ENCODE assay signal across 8 cellular contexts in genomic region chr9:95506438-95506691, GRCh38. TPM values are rescaled to one million over a fixed set of nuclear protein-coding genes. Genes with fewer than 3 reads are reported as not detected.
DNase-seq lines count a peak whose midpoint lies in the region; ATAC-seq and TF ChIP-seq lines count a peak whose summit lies in the region.

No MANE protein-coding gene starts in this region.

- H3K27me3 Mint-ChIP-seq in HFFc6 (ENCODE audit: insufficient read depth), result peaks cover 3% of the 10 kb centered on the region; the same call in 1 of the 2 replicates

- H3K9me3 Mint-ChIP-seq in HFFc6, result no peaks in the 10 kb centered on the region

- H3K9me3 ChIP-seq in RWPE2 (ENCODE audit: severe bottlenecking) (no peaks in the 10 kb centered on the region), mononuclear cell (ENCODE audit: low read depth, low read length) (no peaks in the 10 kb centered on the region)
- no peaks in the 10 kb centered on the region for H3K9me3 ChIP-seq in effector memory CD4-positive, alpha-beta T cell (ENCODE audit: control insufficient read depth, low read length)

- ATAC-seq in RWPE2 (ENCODE audit: low read depth), result no peak

- peak overlapping the region; percentile 78 for H3K27ac Mint-ChIP-seq in HFFc6

- peaks cover 16% of the 10 kb centered on the region for H3K4me1 Mint-ChIP-seq in HFFc6 (ENCODE audit: low read depth)

- TF ChIP-seq CTCF in HFFc6 (IDR thresholded peaks at IDR 0.05) (no peak), RWPE2 (IDR thresholded peaks at IDR 0.05; ENCODE audit: poor library complexity, severe bottlenecking) (no peak)

- H3K36me3 Mint-ChIP-seq in HFFc6 (ENCODE audit: low read depth), result no peaks in the 10 kb centered on the region

- H3K27me3 ChIP-seq in RWPE2 (ENCODE audit: insufficient read depth, poor library complexity, severe bottlenecking) (no peaks in the 10 kb centered on the region), mononuclear cell (ENCODE audit: insufficient read depth, low read length) (peaks cover 61% of the 10 kb centered on the region)
- H3K27me3 ChIP-seq in effector memory CD4-positive, alpha-beta T cell (replicated peaks; ENCODE audit: control insufficient read depth, insufficient read depth, low read length, poor library complexity, severe bottlenecking), result no peaks in the 10 kb centered on the region

- H3K4me3 Mint-ChIP-seq in HFFc6, result peak overlapping the region; percentile 94

- peak overlapping the region; percentile 49 for H3K4me3 ChIP-seq in RWPE2 (ENCODE audit: severe bottlenecking)
- H3K4me3 ChIP-seq in effector memory CD4-positive, alpha-beta T cell (ENCODE audit: insufficient read depth, low read depth, low read length, poor library complexity, severe bottlenecking), result peak overlapping the region; percentile 69
- peak overlapping the region; percentile 71 for H3K4me3 ChIP-seq in mononuclear cell (ENCODE audit: low read length)

- DNase-seq in NCI-H1417 (lab: John Stamatoyannopoulos, UW) (peak; percentile 23 to 88 (median 87)), NCI-H1417 treated with DMSO at 0.1 percent for 48 hours (lab: John Stamatoyannopoulos, UW) (no peak), HFFc6 (peak; percentile 32), RWPE2 (ENCODE audit: low spot score) (no peak), D341Med (ENCODE audit: low spot score) (no peak), NCI-H187 treated with DMSO at 0.1 percent for 48 hours (lab: John Stamatoyannopoulos, UW) (no peak)
- DNase-seq in effector memory CD4-positive, alpha-beta T cell, result no peak

- peak overlapping the region; percentile 90 for H3K27ac ChIP-seq in RWPE2 (ENCODE audit: poor library complexity, severe bottlenecking)
- peak overlapping the region; percentile 59 for H3K27ac ChIP-seq in effector memory CD4-positive, alpha-beta T cell (ENCODE audit: insufficient read depth, low read length, poor library complexity, severe bottlenecking)

- H3K36me3 ChIP-seq in RWPE2 (ENCODE audit: low read depth), result no peaks in the 10 kb centered on the region
- H3K36me3 ChIP-seq in effector memory CD4-positive, alpha-beta T cell (ENCODE audit: control insufficient read depth, insufficient read depth, low read length), result no peaks in the 10 kb centered on the region

- peaks cover 3% of the 10 kb centered on the region for H3K4me1 ChIP-seq in RWPE2 (ENCODE audit: insufficient read depth, poor library complexity, severe bottlenecking)
- H3K4me1 ChIP-seq in effector memory CD4-positive, alpha-beta T cell (ENCODE audit: control insufficient read depth, insufficient read depth, low read length, poor library complexity, severe bottlenecking), result peaks cover 13% of the 10 kb centered on the region
- H3K4me1 ChIP-seq in mononuclear cell (ENCODE audit: insufficient read depth, low read length), result peaks cover 43% of the 10 kb centered on the region

RNA-seq across cellular contexts. Expression of gene PTCH1, which starts 10.4 kb away (rescaled TPM):
- total RNA-seq in HFFc6 (2021; fragmentation: NEBNext Ultra II Directional; extraction: Animal tissue kit (Norgen Biotek cat#: 25700)), result 1 to 10 TPM; 6.6 to 9.3 (median 7.0) TPM
- total RNA-seq in mononuclear cell, result 10.2 TPM

Comparison
In these comparisons a context has a peak if more than half of its experiments do, and no peak if none do; other contexts are left out.
1. DNase-seq: peak in NCI-H1417 (3 of 3) and HFFc6 (single experiment); none in NCI-H1417 treated with DMSO at 0.1 percent for 48 hours (single experiment), RWPE2 (single experiment), effector memory CD4-positive, alpha-beta T cell (0 of 3), D341Med (single experiment) and NCI-H187 treated with DMSO at 0.1 percent for 48 hours (single experiment).
2. Peak in every context shown above with its lines, with median percentiles within 50 percentile points of each other: H3K4me3 ChIP-seq.